22 cellular contexts compared by ENCODE assay signal in genomic region chr4:126895988-126896570, GRCh38.
"Had no signal": no experiment of that assay in that cellular context is flagged by ENCODE, and none has a peak within 500 bp of the region (broad histone marks: within the 10 kb centered on the region; RNA-seq: fewer than 3 reads in every experiment).

No MANE protein-coding gene starts in this region.

- H3K36me3 ChIP-seq: brain microvascular endothelial cell, cardiac muscle cell had no signal

- H3K4me3 ChIP-seq: cardiac muscle cell had no signal

- ATAC-seq: activated CD4-positive, CD25-positive, alpha-beta regulatory T cell treated with anti-CD3 and anti-CD28 coated beads, Interleukin-2, amount 50 U/mL, for 24 hours; activated CD8-positive, alpha-beta T cell treated with anti-CD3 and anti-CD28 coated beads for 36 hours; activated T-cell treated with anti-CD3 and anti-CD28 coated beads, Interleukin-2, amount 50 U/mL, for 72 hours; Panc1 had no signal

- H3K27me3 ChIP-seq: brain microvascular endothelial cell, cardiac muscle cell had no signal

- H3K27ac ChIP-seq: brain microvascular endothelial cell, cardiac muscle cell, RWPE1 had no signal

- DNase-seq: activated CD4-positive, alpha-beta T cell treated with anti-CD3 and anti-CD28 coated beads for 4 hours; activated CD8-positive, alpha-beta memory T cell treated with anti-CD3 and anti-CD28 coated beads, Interleukin-2, amount 50 U/mL, for 4 hours; activated CD8-positive, alpha-beta T cell treated with anti-CD3 and anti-CD28 coated beads for 36 hours; activated gamma-delta T cell treated with Interleukin-2 at 50 U/mL for 16 hours; activated naive CD4-positive, alpha-beta T cell treated with anti-CD3 and anti-CD28 coated beads, Interleukin-2, amount 10 ng/mL, durations not matched to agents 7 days and 5 days; activated naive CD8-positive, alpha-beta T cell treated with anti-CD3 and anti-CD28 coated beads for 36 hours; activated T-cell treated with anti-CD3 and anti-CD28 coated beads, Interleukin-2, amount 50 U/mL, for 72 hours; brain microvascular endothelial cell; NCI-H1048; NCI-H1417; NCI-H2029; NCI-H2107; NCI-H2171 treated with DMSO at 0.1 percent for 48 hours; NCI-H226; NCI-H526; NCI-H774; OCI-M1; SHP77 had no signal
